8 cellular contexts compared by ENCODE assay signal in genomic region chr7:27271384-27271783, GRCh38. TPM values are rescaled to one million over a fixed set of nuclear protein-coding genes. Genes with fewer than 3 reads are reported as not detected.
"Had no signal": no experiment of that assay in that cellular context is flagged by ENCODE, and none has a peak within 500 bp of the region (broad histone marks: within the 10 kb centered on the region; RNA-seq: fewer than 3 reads in every experiment).

No MANE protein-coding gene starts in this region.

- FAIRE-seq: GM12878, GM12891, GM12892, GM18507, GM19239 had no signal

- DNase-seq: GDM1, GF-D8 had no signal

- H3K4me3 ChIP-seq: GM12878 had no signal

- ATAC-seq: GM12878 had no signal

RNA-seq across cellular contexts. Expression of gene EVX1, which starts 28.8 kb away (rescaled TPM):
- total RNA-seq: G401, GM12878 had no signal
- polyA plus RNA-seq: GM12878 had no signal
